In genomic region chr12:77058740-77059139, GRCh38 we compare ENCODE assay signal across 28 cellular contexts. TPM values are rescaled to one million over a fixed set of nuclear protein-coding genes. Genes with fewer than 3 reads are reported as not detected.
A peak's percentile ranks its signal among the peaks of the same experiment; 100 is the strongest.
DNase-seq lines count a peak whose midpoint lies in the region; ATAC-seq and TF ChIP-seq lines count a peak whose summit lies in the region.
"Had no signal": no experiment of that assay in that cellular context is flagged by ENCODE, and none has a peak within 500 bp of the region (broad histone marks: within the 10 kb centered on the region; RNA-seq: fewer than 3 reads in every experiment).

No MANE protein-coding gene starts in this region.

- H2AFZ ChIP-seq in Loucy (ENCODE audit: low read length), result no peak overlapping the region
- no peak overlapping the region for H2AFZ ChIP-seq in mesenchymal stem cell (ENCODE audit: low read depth, low read length)

- no peak overlapping the region for H4K8ac ChIP-seq in mesenchymal stem cell (ENCODE audit: low read length)

- no peak overlapping the region for H4K91ac ChIP-seq in mesenchymal stem cell (ENCODE audit: low read length)

- ATAC-seq in CD4-positive, alpha-beta T cell (ENCODE audit: poor library complexity), result no peak
- no peak for ATAC-seq in GM21825 (IDR thresholded peaks at IDR 0.05; ENCODE audit: unreplicated experiment)
- ATAC-seq: K562, left cardiac atrium had no signal

- peaks cover 79% of the 10 kb centered on the region for H3K79me2 ChIP-seq in Loucy (ENCODE audit: insufficient read depth, low read length)

- H3K18ac ChIP-seq in mesenchymal stem cell (ENCODE audit: low read depth in 1 of 2, low read length in 2 of 2), result no peak overlapping the region

- H3K9me3 ChIP-seq in Loucy (ENCODE audit: insufficient read depth, low read depth, low read length) (no peaks in the 10 kb centered on the region), mesenchymal stem cell (ENCODE audit: control insufficient read depth, low read length) (no peaks in the 10 kb centered on the region)
- H3K9me3 ChIP-seq in CD4-positive, alpha-beta T cell (ENCODE audit: control insufficient read depth, low read length), result no peaks in the 10 kb centered on the region
- H3K9me3 ChIP-seq: adrenal gland, BLaER1, HAP-1, upper lobe of left lung had no signal

- H3K27me3 ChIP-seq in Loucy (ENCODE audit: insufficient read depth, low read length, poor library complexity, severe bottlenecking), result no peaks in the 10 kb centered on the region
- H3K27me3 ChIP-seq in mesenchymal stem cell (ENCODE audit: control insufficient read depth in 1 of 2, insufficient read depth in 1 of 2, low read length in 2 of 2), result no peaks in the 10 kb centered on the region
- H3K27me3 ChIP-seq in CD4-positive, alpha-beta T cell (ENCODE audit: control insufficient read depth, insufficient read depth, low read length), result peaks cover 8% of the 10 kb centered on the region
- H3K27me3 ChIP-seq: BLaER1, upper lobe of left lung had no signal

- no peaks in the 10 kb centered on the region for H3K27me3 Mint-ChIP-seq in chondrocyte (ENCODE audit: low read depth)
- H3K27me3 Mint-ChIP-seq in CD4-positive, alpha-beta T cell, result peaks cover 21% of the 10 kb centered on the region
- H3K27me3 Mint-ChIP-seq in type B pancreatic cell, result no peaks in the 10 kb centered on the region

- H3F3A ChIP-seq in Loucy (ENCODE audit: low read depth), result peaks cover 3% of the 10 kb centered on the region; the same call in 1 of the 2 replicates

- H3K4me1 Mint-ChIP-seq in chondrocyte (ENCODE audit: low read depth), result peaks cover 11% of the 10 kb centered on the region
- H3K4me1 Mint-ChIP-seq in CD4-positive, alpha-beta T cell (ENCODE audit: low read depth), result no peaks in the 10 kb centered on the region
- H3K4me1 Mint-ChIP-seq in type B pancreatic cell (ENCODE audit: unreplicated experiment), result peaks cover 22% of the 10 kb centered on the region
- H3K4me1 Mint-ChIP-seq: activated CD4-positive, alpha-beta T cell treated with anti-CD3 and anti-CD28 coated beads for 36 hours had no signal

- peak; percentile 63 for DNase-seq in EH (ENCODE audit: low read depth)
- no peak for DNase-seq in chondrocyte (ENCODE audit: low spot score)
- DNase-seq in mesenchymal stem cell, result peak; percentile 19
- DNase-seq in HK-2 (ENCODE audit: unreplicated experiment), result no peak
- DNase-seq in CD4-positive, alpha-beta T cell, result no peak
- DNase-seq in type B pancreatic cell (ENCODE audit: extremely low spot score, unreplicated experiment), result no peak
- DNase-seq: activated CD4-positive, alpha-beta T cell treated with anti-CD3 and anti-CD28 coated beads for 36 hours; activated CD8-positive, alpha-beta memory T cell treated with anti-CD3 and anti-CD28 coated beads for 24 hours; activated T-cell treated with anti-CD3 and anti-CD28 coated beads, Interleukin-2, amount 50 U/mL, for 24 hours; adrenal gland; COR-L47; DMS79; head of caudate nucleus; left cardiac atrium; mesendoderm; naive thymus-derived CD4-positive, alpha-beta T cell; NCI-H146; NCI-H526; occipital lobe; small intestine; stimulated activated CD4-positive, alpha-beta T cell treated with anti-CD3 and anti-CD28 coated beads, Interleukin-1b, Interleukin-23, amount 100 ng/mL, for 48 hours; T-helper 2 cell; upper lobe of left lung had no signal

- no peak overlapping the region for H3K14ac ChIP-seq in mesenchymal stem cell (ENCODE audit: low read length in 2 of 2)

- peak overlapping the region in 1 of 2 experiments; percentile 21 for H2BK12ac ChIP-seq in mesenchymal stem cell (ENCODE audit: low read length in 2 of 2)

- H3K36me3 ChIP-seq in Loucy (ENCODE audit: insufficient read depth, low read length), result peaks cover 10% of the 10 kb centered on the region; the same call in 1 of the 2 replicates
- H3K36me3 ChIP-seq in mesenchymal stem cell (ENCODE audit: control insufficient read depth in 1 of 2, insufficient read depth in 2 of 2, low read depth in 1 of 2, low read length in 2 of 2), result peaks cover 0 to 55% of the 10 kb centered on the region in 2 experiments
- H3K36me3 ChIP-seq: adrenal gland, upper lobe of left lung had no signal

- peaks cover 26% of the 10 kb centered on the region for H3K79me1 ChIP-seq in mesenchymal stem cell (replicated peaks; ENCODE audit: low read length, poor library complexity, severe bottlenecking)

- H3K4me2 ChIP-seq in Loucy (ENCODE audit: low read depth, low read length, poor library complexity, severe bottlenecking) (peak overlapping the region; percentile 63), mesenchymal stem cell (ENCODE audit: low read length, poor library complexity, severe bottlenecking) (no peak overlapping the region)
- H3K4me2 ChIP-seq: BLaER1 had no signal

- H3K36me3 Mint-ChIP-seq in chondrocyte (ENCODE audit: low read depth) (peaks cover 4% of the 10 kb centered on the region), type B pancreatic cell (peaks cover 59% of the 10 kb centered on the region)
- no peaks in the 10 kb centered on the region for H3K36me3 Mint-ChIP-seq in CD4-positive, alpha-beta T cell (ENCODE audit: low read depth)

- H3K4me3 ChIP-seq in Loucy (ENCODE audit: low read length, poor library complexity, severe bottlenecking) (peak overlapping the region; percentile 30), mesenchymal stem cell (ENCODE audit: insufficient read depth in 1 of 2, low read depth in 1 of 2, low read length in 2 of 2) (no peak overlapping the region)
- H3K4me3 ChIP-seq: adrenal gland, BLaER1, HAP-1, K562, upper lobe of left lung had no signal

- H4K20me1 ChIP-seq in Loucy (ENCODE audit: insufficient read depth, low read length, poor library complexity, severe bottlenecking), result no peaks in the 10 kb centered on the region
- H4K20me1 ChIP-seq: BLaER1 had no signal

- H3K9ac ChIP-seq in Loucy (ENCODE audit: low read depth, low read length, poor library complexity, severe bottlenecking), result peak overlapping the region; percentile 33
- H3K9ac ChIP-seq in mesenchymal stem cell (ENCODE audit: low read length), result no peak overlapping the region
- H3K9ac ChIP-seq: BLaER1 had no signal

- WGBS in mesenchymal stem cell, result 60% methylated on average over 4 of the region's 5 CpGs

- no peaks in the 10 kb centered on the region for H3K9me3 Mint-ChIP-seq in chondrocyte (ENCODE audit: low read depth)
- H3K9me3 Mint-ChIP-seq in CD4-positive, alpha-beta T cell, result no peaks in the 10 kb centered on the region
- no peaks in the 10 kb centered on the region for H3K9me3 Mint-ChIP-seq in type B pancreatic cell
- H3K9me3 Mint-ChIP-seq: activated T-cell treated with anti-CD3 and anti-CD28 coated beads, Interleukin-2, amount 50 U/mL, for 24 hours; naive thymus-derived CD4-positive, alpha-beta T cell had no signal

- intact Hi-C loops in CD4-positive, alpha-beta T cell (cut with DNase I, micrococcal nuclease), result no loop called here

- H3K4me3 Mint-ChIP-seq in chondrocyte (ENCODE audit: unreplicated experiment) (no peak overlapping the region), type B pancreatic cell (no peak overlapping the region)
- H3K4me3 Mint-ChIP-seq in CD4-positive, alpha-beta T cell, result no peak overlapping the region
- H3K4me3 Mint-ChIP-seq: activated CD4-positive, alpha-beta T cell treated with anti-CD3 and anti-CD28 coated beads for 36 hours; activated T-cell treated with anti-CD3 and anti-CD28 coated beads, Interleukin-2, amount 50 U/mL, for 24 hours; naive thymus-derived CD4-positive, alpha-beta T cell had no signal

- TF ChIP-seq CTCF in Loucy (conservative IDR thresholded peaks at IDR 0.05; ENCODE audit: low read length) (no peak), chondrocyte (IDR thresholded peaks at IDR 0.05) (no peak), type B pancreatic cell (conservative IDR thresholded peaks at IDR 0.05) (no peak)
- no peak for TF ChIP-seq CTCF in CD4-positive, alpha-beta T cell (IDR thresholded peaks at IDR 0.05)

- H2BK120ac ChIP-seq in mesenchymal stem cell (ENCODE audit: low read depth, low read length), result no peak overlapping the region

- H3K23ac ChIP-seq in mesenchymal stem cell (ENCODE audit: low read length in 2 of 2), result no peak overlapping the region

- H2AK5ac ChIP-seq in mesenchymal stem cell (ENCODE audit: low read length, severe bottlenecking), result no peak overlapping the region

- H2BK5ac ChIP-seq in mesenchymal stem cell (ENCODE audit: low read depth, low read length, poor library complexity, severe bottlenecking), result no peak overlapping the region

- peak overlapping the region; percentile 20 for H3K27ac Mint-ChIP-seq in chondrocyte (ENCODE audit: unreplicated experiment)
- no peak overlapping the region for H3K27ac Mint-ChIP-seq in CD4-positive, alpha-beta T cell
- H3K27ac Mint-ChIP-seq in type B pancreatic cell, result no peak overlapping the region
- H3K27ac Mint-ChIP-seq: activated CD4-positive, alpha-beta T cell treated with anti-CD3 and anti-CD28 coated beads for 36 hours; activated T-cell treated with anti-CD3 and anti-CD28 coated beads, Interleukin-2, amount 50 U/mL, for 24 hours; naive thymus-derived CD4-positive, alpha-beta T cell had no signal

- no peak overlapping the region for H3K4ac ChIP-seq in mesenchymal stem cell (ENCODE audit: low read depth in 1 of 2, low read length in 2 of 2)

- no peak overlapping the region for H2BK15ac ChIP-seq in mesenchymal stem cell (ENCODE audit: low read depth, poor library complexity, severe bottlenecking)

- H3K4me1 ChIP-seq in Loucy (ENCODE audit: insufficient read depth, low read length, poor library complexity, severe bottlenecking) (peaks cover 73% of the 10 kb centered on the region), mesenchymal stem cell (ENCODE audit: control insufficient read depth, insufficient read depth, low read depth, low read length) (peaks cover 5% of the 10 kb centered on the region)
- H3K4me1 ChIP-seq: HAP-1 had no signal

- H3K9me2 ChIP-seq in Loucy (replicated peaks; ENCODE audit: low read depth, low read length), result no peaks in the 10 kb centered on the region

- CTCF ChIA-PET in CD4-positive, alpha-beta T cell (lab: Charles Lee), result interaction anchor here (1.2 kb wide), 1 partner anchor 48 kb away, joined by 3 read pairs; no protein-coding TSS in a partner anchor

- no peak overlapping the region for H3K27ac ChIP-seq in mesenchymal stem cell (ENCODE audit: low read length, poor library complexity, severe bottlenecking)
- no peak overlapping the region for H3K27ac ChIP-seq in CD4-positive, alpha-beta T cell (ENCODE audit: low read depth, low read length)
- H3K27ac ChIP-seq: adrenal gland, BLaER1, upper lobe of left lung had no signal

- POLR2A ChIA-PET in CD4-positive, alpha-beta T cell (lab: Charles Lee), result no interaction called here

RNA-seq across cellular contexts. Expression of gene E2F7, which starts 6.6 kb away (rescaled TPM):
- total RNA-seq in chondrocyte, result 2.0 to 5.0 TPM (median 2.8 TPM) in 3 replicates
- polyA plus RNA-seq in mesenchymal stem cell (2013, experiment 1 of 2), result 6.2 TPM
- polyA plus RNA-seq in mesenchymal stem cell (2013, experiment 2 of 2), result 6.5 TPM
- total RNA-seq in CD4-positive, alpha-beta T cell, result under 1 TPM; 0.14 to 0.16 TPM
- 7.4 and 24.8 TPM in 2 replicates for total RNA-seq in type B pancreatic cell (ENCODE audit: low replicate concordance)
- polyA plus RNA-seq: naive thymus-derived CD4-positive, alpha-beta T cell had no signal

Comparison
In these comparisons a context has a peak if more than half of its experiments do, and no peak if none do; other contexts are left out.
1. DNase-seq: peak in EH (single experiment) and mesenchymal stem cell (single experiment); none in chondrocyte (single experiment), HK-2 (single experiment), CD4-positive, alpha-beta T cell (0 of 10) and type B pancreatic cell (single experiment).